ENCODE assay signal across 8 cellular contexts in the genomic region with DNA sequence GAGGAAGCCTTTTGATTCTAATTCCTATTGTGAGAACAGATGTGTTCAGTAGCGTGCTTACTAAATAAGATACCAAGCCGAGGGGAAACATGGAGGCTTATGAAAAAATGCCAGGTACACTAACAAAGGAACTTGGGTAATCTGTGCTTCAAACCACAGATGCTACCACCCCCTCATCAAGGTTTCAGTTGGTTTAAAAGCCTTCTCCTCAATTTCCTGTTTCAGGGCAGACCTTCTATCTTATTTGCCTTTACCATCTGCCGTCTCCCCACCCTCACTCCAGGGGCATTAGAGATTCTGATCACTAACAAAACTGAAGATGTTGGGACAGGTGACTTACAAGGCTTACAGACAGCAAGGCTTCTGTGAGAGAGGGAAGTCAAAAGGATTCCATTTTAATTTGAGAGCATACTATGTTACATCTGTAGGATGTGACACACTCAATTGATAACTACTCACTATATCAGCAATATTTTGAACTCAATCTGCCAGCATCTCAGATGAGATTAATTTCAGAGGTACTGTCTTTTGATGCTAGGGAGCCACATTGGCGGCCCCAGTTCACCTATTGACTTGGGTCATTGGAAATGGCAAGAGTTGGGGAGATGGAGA.
DNase-seq lines count a peak whose midpoint lies in the region; ATAC-seq and TF ChIP-seq lines count a peak whose summit lies in the region.
"Had no signal": no experiment of that assay in that cellular context is flagged by ENCODE, and none has a peak within 500 bp of the region (broad histone marks: within the 10 kb centered on the region; RNA-seq: fewer than 3 reads in every experiment).

No MANE protein-coding gene starts in this region.

- H3K27ac Mint-ChIP-seq in immature natural killer cell = no peak overlapping the region

- TF ChIP-seq POLR2A in esophagus squamous epithelium (IDR thresholded peaks at IDR 0.05) = no peak

- DNase-seq in immature natural killer cell (peak; percentile 25 to 44 (median 32)), esophagus squamous epithelium (lab: John Stamatoyannopoulos, UW) (no peak), occipital lobe (lab: John Stamatoyannopoulos, UW) (no peak)
- DNase-seq: NCI-H2081 treated with DMSO at 0.1 percent for 48 hours had no signal

- H3K9me3 ChIP-seq in esophagus squamous epithelium = no peaks in the 10 kb centered on the region

- peak; percentile 71 for ATAC-seq in GM18873 (IDR thresholded peaks at IDR 0.05; ENCODE audit: low FRiP score, unreplicated experiment)
- ATAC-seq in GM21717 (IDR thresholded peaks at IDR 0.05; ENCODE audit: unreplicated experiment) = peak; percentile 90
- ATAC-seq in HG03558 (IDR thresholded peaks at IDR 0.05; ENCODE audit: extremely low read depth, unreplicated experiment) = peak; percentile 27
- ATAC-seq in SK-N-SH treated with all-trans-retinoic acid at 6 μM for 48 hours = no peak

- H3K36me3 ChIP-seq in esophagus squamous epithelium = no peaks in the 10 kb centered on the region

- H3K9me3 Mint-ChIP-seq in immature natural killer cell = peaks cover 0 to 2% (median 0%) of the 10 kb centered on the region in 6 donors

- no peak for TF ChIP-seq CTCF in esophagus squamous epithelium (IDR thresholded peaks at IDR 0.05)

- 47 to 69% methylated on average over 4 of the region's 4 CpGs for WGBS in esophagus squamous epithelium, 2 donors

- H3K4me3 Mint-ChIP-seq in immature natural killer cell = peak overlapping the region; percentile 46 to 61 (median 53)

- H3K4me1 Mint-ChIP-seq in immature natural killer cell = peaks cover 21 to 37% of the 10 kb centered on the region in 2 donors

- H3K4me3 ChIP-seq in esophagus squamous epithelium = no peak overlapping the region

- H3K27ac ChIP-seq in esophagus squamous epithelium = no peak overlapping the region

- no peaks in the 10 kb centered on the region for H3K27me3 ChIP-seq in esophagus squamous epithelium

- no peaks in the 10 kb centered on the region for H3K4me1 ChIP-seq in esophagus squamous epithelium

- peaks cover 0 to 4% (median 0%) of the 10 kb centered on the region in 3 donors for H3K36me3 Mint-ChIP-seq in immature natural killer cell

- H3K27me3 Mint-ChIP-seq in immature natural killer cell (ENCODE audit: low read depth in 3 of 3) = peaks cover 11 to 15% (median 14%) of the 10 kb centered on the region in 3 donors

- intact Hi-C loops in esophagus squamous epithelium (cut with DNase I) = no loop called here

TF ChIP-seq in SK-N-SH treated with all-trans-retinoic acid at 6 μM for 48 hours, 23 proteins besides CTCF, POLR2A, EP300 and RAD21:
- TF ChIP-seq ARNTL (CRISPR knock-in tag; IDR thresholded peaks at IDR 0.05; ENCODE audit: borderline replicate concordance, low read depth) (no peak), PPARA (CRISPR knock-in tag; IDR thresholded peaks at IDR 0.05; ENCODE audit: borderline replicate concordance) (no peak), ZNF8 (CRISPR knock-in tag; IDR thresholded peaks at IDR 0.05) (no peak), ZFP3 (CRISPR knock-in tag; IDR thresholded peaks at IDR 0.05) (no peak), ZNF70 (CRISPR knock-in tag; IDR thresholded peaks at IDR 0.05) (no peak), ZFP30 (CRISPR knock-in tag; IDR thresholded peaks at IDR 0.05) (no peak), CREB5 (CRISPR knock-in tag; IDR thresholded peaks at IDR 0.05; ENCODE audit: low read depth) (no peak), ZNF565 (CRISPR knock-in tag; conservative IDR thresholded peaks at IDR 0.05; ENCODE audit: low read depth) (no peak), RARB (CRISPR knock-in tag; IDR thresholded peaks at IDR 0.05) (no peak), ISL1 (CRISPR knock-in tag; IDR thresholded peaks at IDR 0.05) (no peak), TOX (CRISPR knock-in tag; IDR thresholded peaks at IDR 0.05; ENCODE audit: borderline replicate concordance) (no peak), OSR1 (CRISPR knock-in tag; IDR thresholded peaks at IDR 0.05) (no peak), SNAI2 (CRISPR knock-in tag; IDR thresholded peaks at IDR 0.05) (no peak), ESRRG (CRISPR knock-in tag; IDR thresholded peaks at IDR 0.05) (no peak)
- TF ChIP-seq, protein P1, sequence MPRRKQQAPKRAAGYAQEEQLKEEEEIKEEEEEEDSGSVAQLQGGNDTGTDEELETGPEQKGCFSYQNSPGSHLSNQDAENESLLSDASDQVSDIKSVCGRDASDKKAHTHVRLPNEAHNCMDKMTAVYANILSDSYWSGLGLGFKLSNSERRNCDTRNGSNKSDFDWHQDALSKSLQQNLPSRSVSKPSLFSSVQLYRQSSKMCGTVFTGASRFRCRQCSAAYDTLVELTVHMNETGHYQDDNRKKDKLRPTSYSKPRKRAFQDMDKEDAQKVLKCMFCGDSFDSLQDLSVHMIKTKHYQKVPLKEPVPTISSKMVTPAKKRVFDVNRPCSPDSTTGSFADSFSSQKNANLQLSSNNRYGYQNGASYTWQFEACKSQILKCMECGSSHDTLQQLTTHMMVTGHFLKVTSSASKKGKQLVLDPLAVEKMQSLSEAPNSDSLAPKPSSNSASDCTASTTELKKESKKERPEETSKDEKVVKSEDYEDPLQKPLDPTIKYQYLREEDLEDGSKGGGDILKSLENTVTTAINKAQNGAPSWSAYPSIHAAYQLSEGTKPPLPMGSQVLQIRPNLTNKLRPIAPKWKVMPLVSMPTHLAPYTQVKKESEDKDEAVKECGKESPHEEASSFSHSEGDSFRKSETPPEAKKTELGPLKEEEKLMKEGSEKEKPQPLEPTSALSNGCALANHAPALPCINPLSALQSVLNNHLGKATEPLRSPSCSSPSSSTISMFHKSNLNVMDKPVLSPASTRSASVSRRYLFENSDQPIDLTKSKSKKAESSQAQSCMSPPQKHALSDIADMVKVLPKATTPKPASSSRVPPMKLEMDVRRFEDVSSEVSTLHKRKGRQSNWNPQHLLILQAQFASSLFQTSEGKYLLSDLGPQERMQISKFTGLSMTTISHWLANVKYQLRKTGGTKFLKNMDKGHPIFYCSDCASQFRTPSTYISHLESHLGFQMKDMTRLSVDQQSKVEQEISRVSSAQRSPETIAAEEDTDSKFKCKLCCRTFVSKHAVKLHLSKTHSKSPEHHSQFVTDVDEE (CRISPR knock-in tag; IDR thresholded peaks at IDR 0.05) = no peak
- TF ChIP-seq, protein P2, sequence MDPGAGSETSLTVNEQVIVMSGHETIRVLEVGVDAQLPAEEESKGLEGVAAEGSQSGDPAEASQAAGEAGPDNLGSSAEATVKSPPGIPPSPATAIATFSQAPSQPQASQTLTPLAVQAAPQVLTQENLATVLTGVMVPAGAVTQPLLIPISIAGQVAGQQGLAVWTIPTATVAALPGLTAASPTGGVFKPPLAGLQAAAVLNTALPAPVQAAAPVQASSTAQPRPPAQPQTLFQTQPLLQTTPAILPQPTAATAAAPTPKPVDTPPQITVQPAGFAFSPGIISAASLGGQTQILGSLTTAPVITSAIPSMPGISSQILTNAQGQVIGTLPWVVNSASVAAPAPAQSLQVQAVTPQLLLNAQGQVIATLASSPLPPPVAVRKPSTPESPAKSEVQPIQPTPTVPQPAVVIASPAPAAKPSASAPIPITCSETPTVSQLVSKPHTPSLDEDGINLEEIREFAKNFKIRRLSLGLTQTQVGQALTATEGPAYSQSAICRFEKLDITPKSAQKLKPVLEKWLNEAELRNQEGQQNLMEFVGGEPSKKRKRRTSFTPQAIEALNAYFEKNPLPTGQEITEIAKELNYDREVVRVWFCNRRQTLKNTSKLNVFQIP (CRISPR knock-in tag; IDR thresholded peaks at IDR 0.05; ENCODE audit: borderline replicate concordance, low read depth) = no peak
- TF ChIP-seq, protein P3, sequence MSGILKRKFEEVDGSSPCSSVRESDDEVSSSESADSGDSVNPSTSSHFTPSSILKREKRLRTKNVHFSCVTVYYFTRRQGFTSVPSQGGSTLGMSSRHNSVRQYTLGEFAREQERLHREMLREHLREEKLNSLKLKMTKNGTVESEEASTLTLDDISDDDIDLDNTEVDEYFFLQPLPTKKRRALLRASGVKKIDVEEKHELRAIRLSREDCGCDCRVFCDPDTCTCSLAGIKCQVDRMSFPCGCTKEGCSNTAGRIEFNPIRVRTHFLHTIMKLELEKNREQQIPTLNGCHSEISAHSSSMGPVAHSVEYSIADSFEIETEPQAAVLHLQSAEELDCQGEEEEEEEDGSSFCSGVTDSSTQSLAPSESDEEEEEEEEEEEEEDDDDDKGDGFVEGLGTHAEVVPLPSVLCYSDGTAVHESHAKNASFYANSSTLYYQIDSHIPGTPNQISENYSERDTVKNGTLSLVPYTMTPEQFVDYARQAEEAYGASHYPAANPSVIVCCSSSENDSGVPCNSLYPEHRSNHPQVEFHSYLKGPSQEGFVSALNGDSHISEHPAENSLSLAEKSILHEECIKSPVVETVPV (CRISPR knock-in tag; IDR thresholded peaks at IDR 0.05) = no peak
TF ChIP-seq in SK-N-SH treated with all-trans-retinoic acid at 6 μM for 48 hours: peak in this region for 0.

Comparison
In these comparisons a context has a peak if more than half of its experiments do, and no peak if none do; other contexts are left out.
1. DNase-seq: peak in immature natural killer cell (3 of 3); none in esophagus squamous epithelium (single experiment) and occipital lobe (single experiment).